In the genomic region with DNA sequence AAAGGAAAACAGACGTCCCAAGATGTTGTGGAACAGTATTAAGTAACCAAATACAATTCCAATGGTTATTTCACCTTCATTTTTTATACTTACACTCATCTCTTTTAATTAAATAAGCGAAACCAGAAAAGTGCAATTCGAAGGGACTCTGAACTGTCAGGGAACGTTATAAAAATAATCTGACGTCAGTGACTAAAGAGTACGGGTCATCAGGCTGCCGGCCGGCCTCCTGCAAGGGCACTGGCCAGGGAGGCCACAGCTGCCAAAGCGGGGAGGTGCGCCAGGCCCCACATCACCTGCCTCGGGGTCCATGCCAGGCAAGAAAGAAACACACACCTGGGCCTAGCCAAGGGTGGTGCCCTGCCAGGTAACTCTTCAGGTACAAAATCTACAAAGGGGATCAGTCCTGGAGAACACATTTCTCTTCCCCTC, we compare ENCODE assay signal across 12 cellular contexts.
DNase-seq lines count a peak whose midpoint lies in the region; ATAC-seq, FAIRE-seq and TF ChIP-seq lines count a peak whose summit lies in the region.
"Had no signal": no experiment of that assay in that cellular context is flagged by ENCODE, and none has a peak within 500 bp of the region (broad histone marks: within the 10 kb centered on the region; RNA-seq: fewer than 3 reads in every experiment).

No MANE protein-coding gene starts in this region.

- H3K9me3 ChIP-seq in astrocyte (ENCODE audit: insufficient read depth, low read depth, low read length) (no peaks in the 10 kb centered on the region), muscle layer of duodenum (ENCODE audit: control insufficient read depth in 1 of 2, low read length in 2 of 2) (no peaks in the 10 kb centered on the region), tibial artery (no peaks in the 10 kb centered on the region), spleen (no peaks in the 10 kb centered on the region)

- H3K9ac ChIP-seq in astrocyte (ENCODE audit: low read length) = no peak overlapping the region

- H3K4me1 ChIP-seq in astrocyte (ENCODE audit: insufficient read depth, low read length) = peaks cover 17% of the 10 kb centered on the region
- H3K4me1 ChIP-seq in muscle layer of duodenum (ENCODE audit: control insufficient read depth in 1 of 2, insufficient read depth in 2 of 2, low read length in 2 of 2) = peaks cover 11% of the 10 kb centered on the region in 2 donors
- peaks cover 0 to 54% (median 40%) of the 10 kb centered on the region in 4 donors for H3K4me1 ChIP-seq in tibial artery
- H3K4me1 ChIP-seq in spleen = peaks cover 0 to 16% (median 6%) of the 10 kb centered on the region in 6 donors

- no peak for ATAC-seq in activated naive CD8-positive, alpha-beta T cell treated with anti-CD3 and anti-CD28 coated beads, Interleukin-2, amount 50 U/mL, for 24 hours

- H3K27ac Mint-ChIP-seq in astrocyte (ENCODE audit: unreplicated experiment) = no peak overlapping the region
- no peak overlapping the region for H3K27ac Mint-ChIP-seq in activated naive CD8-positive, alpha-beta T cell treated with anti-CD3 and anti-CD28 coated beads, Interleukin-2, amount 50 U/mL, for 24 hours
- H3K27ac Mint-ChIP-seq in activated CD4-positive, alpha-beta memory T cell treated with anti-CD3 and anti-CD28 coated beads, Interleukin-2, amount 10 ng/mL, durations not matched to agents 7 days and 5 days = no peak overlapping the region

- intact Hi-C loops in tibial artery (cut with DNase I; ENCODE audit: low total_unique reads) = no loop called here
- intact Hi-C loops in spleen (cut with DNase I; ENCODE audit: low total_unique reads) = no loop called here

- H3K4me2 ChIP-seq in astrocyte (ENCODE audit: low read length) = peak overlapping the region; percentile 28

- DNase-seq in astrocyte (ENCODE audit: low read depth) (no peak), fibroblast of villous mesenchyme (ENCODE audit: low read depth) (peak; percentile 45), tibial artery (peak; percentile 53 to 78), spleen (no peak)
- DNase-seq in activated naive CD8-positive, alpha-beta T cell treated with anti-CD3 and anti-CD28 coated beads, Interleukin-2, amount 50 U/mL, for 24 hours = no peak
- DNase-seq in activated CD8-positive, alpha-beta memory T cell treated with anti-CD3 and anti-CD28 coated beads for 24 hours = no peak
- DNase-seq in activated CD4-positive, alpha-beta memory T cell treated with anti-CD3 and anti-CD28 coated beads, Interleukin-2, amount 10 ng/mL, durations not matched to agents 7 days and 5 days = no peak
- DNase-seq: left colon, MV-4-11 had no signal

- H3K36me3 ChIP-seq in astrocyte (ENCODE audit: insufficient read depth, low read length) (no peaks in the 10 kb centered on the region), muscle layer of duodenum (ENCODE audit: control insufficient read depth in 1 of 2, insufficient read depth in 2 of 2, low read length in 2 of 2) (peaks cover 6 to 7% of the 10 kb centered on the region in 2 donors), tibial artery (peaks cover 12 to 15% (median 14%) of the 10 kb centered on the region in 3 donors), spleen (peaks cover 0 to 8% (median 0%) of the 10 kb centered on the region in 6 donors)

- H3K4me3 ChIP-seq in astrocyte (ENCODE audit: insufficient read depth, low read depth, low read length) (no peak overlapping the region), fibroblast of villous mesenchyme (ENCODE audit: low read depth, low read length) (no peak overlapping the region), muscle layer of duodenum (ENCODE audit: low read depth in 1 of 2, low read length in 2 of 2) (no peak overlapping the region), tibial artery (no peak overlapping the region), spleen (no peak overlapping the region)

- peaks cover 13% of the 10 kb centered on the region for H3K4me1 Mint-ChIP-seq in astrocyte (ENCODE audit: low read depth, unreplicated experiment)
- H3K4me1 Mint-ChIP-seq in activated naive CD8-positive, alpha-beta T cell treated with anti-CD3 and anti-CD28 coated beads, Interleukin-2, amount 50 U/mL, for 24 hours = peaks cover 3% of the 10 kb centered on the region
- peaks cover 6% of the 10 kb centered on the region for H3K4me1 Mint-ChIP-seq in activated CD4-positive, alpha-beta memory T cell treated with anti-CD3 and anti-CD28 coated beads, Interleukin-2, amount 10 ng/mL, durations not matched to agents 7 days and 5 days

- no peak overlapping the region for H3K4me3 Mint-ChIP-seq in astrocyte (ENCODE audit: unreplicated experiment)
- no peak overlapping the region for H3K4me3 Mint-ChIP-seq in activated naive CD8-positive, alpha-beta T cell treated with anti-CD3 and anti-CD28 coated beads, Interleukin-2, amount 50 U/mL, for 24 hours
- no peak overlapping the region for H3K4me3 Mint-ChIP-seq in activated CD4-positive, alpha-beta memory T cell treated with anti-CD3 and anti-CD28 coated beads, Interleukin-2, amount 10 ng/mL, durations not matched to agents 7 days and 5 days

- H3K9me3 Mint-ChIP-seq in astrocyte (ENCODE audit: unreplicated experiment) = no peaks in the 10 kb centered on the region
- H3K9me3 Mint-ChIP-seq in activated naive CD8-positive, alpha-beta T cell treated with anti-CD3 and anti-CD28 coated beads, Interleukin-2, amount 50 U/mL, for 24 hours = no peaks in the 10 kb centered on the region
- H3K9me3 Mint-ChIP-seq in activated CD4-positive, alpha-beta memory T cell treated with anti-CD3 and anti-CD28 coated beads, Interleukin-2, amount 10 ng/mL, durations not matched to agents 7 days and 5 days = no peaks in the 10 kb centered on the region

- peaks cover 10% of the 10 kb centered on the region for H3K36me3 Mint-ChIP-seq in astrocyte (ENCODE audit: low read depth, unreplicated experiment)
- no peaks in the 10 kb centered on the region for H3K36me3 Mint-ChIP-seq in activated naive CD8-positive, alpha-beta T cell treated with anti-CD3 and anti-CD28 coated beads, Interleukin-2, amount 50 U/mL, for 24 hours (ENCODE audit: low read depth)
- H3K36me3 Mint-ChIP-seq in activated CD4-positive, alpha-beta memory T cell treated with anti-CD3 and anti-CD28 coated beads, Interleukin-2, amount 10 ng/mL, durations not matched to agents 7 days and 5 days (ENCODE audit: low read depth) = no peaks in the 10 kb centered on the region

- H2AFZ ChIP-seq in astrocyte (ENCODE audit: low read depth, low read length) = peak overlapping the region; percentile 5

- no peak for TF ChIP-seq POLR2A in spleen (IDR thresholded peaks at IDR 0.05)

- no peak overlapping the region for H3K27ac ChIP-seq in astrocyte (ENCODE audit: low read depth, low read length)
- peak overlapping the region; percentile 62 for H3K27ac ChIP-seq in muscle layer of duodenum (ENCODE audit: low read length)
- peak overlapping the region; percentile 81 to 86 for H3K27ac ChIP-seq in tibial artery
- peak overlapping the region in 3 of 8 donors; percentile 41 to 60 (median 60) for H3K27ac ChIP-seq in spleen

- CTCF ChIA-PET in activated CD4-positive, alpha-beta memory T cell treated with anti-CD3 and anti-CD28 coated beads, Interleukin-2, amount 10 ng/mL, durations not matched to agents 7 days and 5 days (lab: Charles Lee) = no interaction called here

- H3K27me3 ChIP-seq in astrocyte (ENCODE audit: insufficient read depth, low read length) = no peaks in the 10 kb centered on the region
- no peaks in the 10 kb centered on the region for H3K27me3 ChIP-seq in muscle layer of duodenum (ENCODE audit: low read depth, low read length)
- H3K27me3 ChIP-seq in tibial artery = no peaks in the 10 kb centered on the region
- H3K27me3 ChIP-seq in spleen (replicated peaks in 1 of 7) = no peaks in the 10 kb centered on the region

- no peaks in the 10 kb centered on the region for H4K20me1 ChIP-seq in astrocyte (ENCODE audit: insufficient read depth, low read length)

- H3K27me3 Mint-ChIP-seq in astrocyte (ENCODE audit: low read depth, unreplicated experiment) = no peaks in the 10 kb centered on the region
- no peaks in the 10 kb centered on the region for H3K27me3 Mint-ChIP-seq in activated naive CD8-positive, alpha-beta T cell treated with anti-CD3 and anti-CD28 coated beads, Interleukin-2, amount 50 U/mL, for 24 hours
- H3K27me3 Mint-ChIP-seq in activated CD4-positive, alpha-beta memory T cell treated with anti-CD3 and anti-CD28 coated beads, Interleukin-2, amount 10 ng/mL, durations not matched to agents 7 days and 5 days = no peaks in the 10 kb centered on the region

- TF ChIP-seq CTCF in astrocyte (IDR thresholded peaks at IDR 0.05; ENCODE audit: insufficient read depth, low read depth, low read length) = no peak
- TF ChIP-seq CTCF in fibroblast of villous mesenchyme (IDR thresholded peaks at IDR 0.05; ENCODE audit: insufficient read depth, low read depth, low read length) = no peak
- no peak for TF ChIP-seq CTCF in tibial artery (IDR thresholded peaks at IDR 0.05)
- no peak for TF ChIP-seq CTCF in spleen (IDR thresholded peaks at IDR 0.05 in 8 of 11, conservative IDR thresholded peaks at IDR 0.05 in 3 of 11)

- FAIRE-seq in astrocyte (lab: Jason Lieb, UNC) = no peak
- FAIRE-seq: G401.6, TTC549 had no signal

- POLR2A ChIA-PET in activated CD4-positive, alpha-beta memory T cell treated with anti-CD3 and anti-CD28 coated beads, Interleukin-2, amount 10 ng/mL, durations not matched to agents 7 days and 5 days (lab: Charles Lee) = no interaction called here

- H3K79me2 ChIP-seq in astrocyte (ENCODE audit: insufficient read depth, low read length) = no peaks in the 10 kb centered on the region

- 90 to 95% (median 92%) methylated on average over 11 of the region's 11 CpGs for WGBS in spleen, 5 donors

Comparison
In these comparisons a context has a peak if more than half of its experiments do, and no peak if none do; other contexts are left out.
1. DNase-seq: peak in fibroblast of villous mesenchyme (single experiment) and tibial artery (2 of 2); none in astrocyte (single experiment), spleen (single experiment), activated naive CD8-positive, alpha-beta T cell treated with anti-CD3 and anti-CD28 coated beads, Interleukin-2, amount 50 U/mL, for 24 hours (single experiment), activated CD8-positive, alpha-beta memory T cell treated with anti-CD3 and anti-CD28 coated beads for 24 hours (single experiment) and activated CD4-positive, alpha-beta memory T cell treated with anti-CD3 and anti-CD28 coated beads, Interleukin-2, amount 10 ng/mL, durations not matched to agents 7 days and 5 days (single experiment).